ENCODE assay signal across 7 cellular contexts in genomic region chr14:23302290-23303225, GRCh38. TPM values are rescaled to one million over a fixed set of nuclear protein-coding genes. Genes with fewer than 3 reads are reported as not detected.
A peak's percentile ranks its signal among the peaks of the same experiment; 100 is the strongest.
DNase-seq lines count a peak whose midpoint lies in the region; ATAC-seq, FAIRE-seq and TF ChIP-seq lines count a peak whose summit lies in the region.

Gene PPP1R3E, minus strand, starts transcription at chr14:23302859. Its CDS starts 283 bp downstream, at chr14:23302576.

- FAIRE-seq in kidney (lab: Jason Lieb, UNC) = no peak

- peak within 1 kb of the TSS; percentile 96 for H2AFZ ChIP-seq in mammary epithelial cell (ENCODE audit: low read depth, low read length)

- in situ Hi-C loops in mammary epithelial cell (cut with MboI; ENCODE audit: low sequenced_read_pairs in 2 of 2) = loop anchor here in 1 of 2 donors (25.0 kb wide), 1 partner anchor 260 kb away; the partner anchor contains the start of genes AP1G2, THTPA and ZFHX2

- H3K27ac ChIP-seq in mammary epithelial cell (ENCODE audit: insufficient read depth, low read depth, low read length) (peak within 1 kb of the TSS; percentile 79), kidney (ENCODE audit: low read depth in 2 of 2, low read length in 2 of 2) (peak within 1 kb of the TSS; percentile 92 to 96)

- TF ChIP-seq CTCF in WI38 (IDR thresholded peaks at IDR 0.05; ENCODE audit: low read depth, low read length) (no peak), mammary epithelial cell (conservative IDR thresholded peaks at IDR 0.05 in 1 of 2, IDR thresholded peaks at IDR 0.05 in 1 of 2; ENCODE audit: extremely low read depth in 1 of 2, insufficient read depth in 1 of 2, low read depth in 1 of 2, low read length in 2 of 2) (no peak), kidney (IDR thresholded peaks at IDR 0.05; ENCODE audit: borderline replicate concordance, extremely low read depth, insufficient read depth) (no peak)

- H3K9ac ChIP-seq in mammary epithelial cell (ENCODE audit: insufficient read depth, low read length) = peak within 1 kb of the TSS; percentile 72
- peak within 1 kb of the TSS; percentile 77 for H3K9ac ChIP-seq in kidney (ENCODE audit: low read length in 2 of 2)

- dilution Hi-C loops in mammary epithelial cell (cut with HindIII; ENCODE audit: low sequenced_read_pairs) = loop anchor here (10.0 kb wide), 1 partner anchor 328 kb away; no protein-coding TSS in a partner anchor

- H4K20me1 ChIP-seq in mammary epithelial cell (ENCODE audit: insufficient read depth, low read length) = no peaks in the 10 kb centered on the region

- intact Hi-C loops in mammary epithelial cell (cut with micrococcal nuclease) = loop anchor here (5.0 to 10.0 kb wide), 2 partner anchors 235 to 328 kb away; no protein-coding TSS in a partner anchor
- intact Hi-C loops in kidney (cut with DNase I) = no loop called here

- H3K27me3 ChIP-seq in mammary epithelial cell (ENCODE audit: insufficient read depth, low read length) = no peaks in the 10 kb centered on the region

- H3K79me2 ChIP-seq in mammary epithelial cell (ENCODE audit: insufficient read depth, low read length) = peaks cover 13% of the 10 kb centered on the region

- ATAC-seq in GM18517 (IDR thresholded peaks at IDR 0.05; ENCODE audit: unreplicated experiment) (peak; percentile 29), HG02981 (IDR thresholded peaks at IDR 0.05; ENCODE audit: unreplicated experiment) (peak; percentile 27)

- DNase-seq in NCI-H2107 treated with DMSO at 0.1 percent for 48 hours (lab: John Stamatoyannopoulos, UW; ENCODE audit: unreplicated experiment) = peak; percentile 71
- peak; percentile 64 for DNase-seq in mammary epithelial cell
- DNase-seq in kidney = peak; percentile 94
- peak; percentile 96 for DNase-seq in stimulated activated CD4-positive, alpha-beta T cell treated with anti-CD3 and anti-CD28 coated beads, Interleukin-15, amount 100 ng/mL, for 24 hours

- CTCF ChIA-PET in mammary epithelial cell (lab: Charles Lee; ENCODE audit: low non-redundant PET) = interaction anchor here (0.9 kb wide), 1 partner anchor 251 kb away, joined by 3 read pairs; no protein-coding TSS in a partner anchor

- WGBS in mammary epithelial cell (ENCODE audit: low coverage, missing lambda C conversion rate) = 10% methylated on average over 19 of the region's 81 CpGs

- peak within 1 kb of the TSS; percentile 92 for H3K4me2 ChIP-seq in mammary epithelial cell (ENCODE audit: insufficient read depth, low read depth, low read length)

- H3K4me3 ChIP-seq in WI38 (ENCODE audit: low read depth, low read length) (peak within 1 kb of the TSS; percentile 68), mammary epithelial cell (replicated peaks in 1 of 3; ENCODE audit: insufficient read depth in 1 of 3, low read depth in 2 of 3, low read length in 3 of 3) (peak within 1 kb of the TSS; percentile 61 to 73 (median 72)), kidney (ENCODE audit: low read length in 2 of 2) (peak within 1 kb of the TSS; percentile 84 to 91)

- no peaks in the 10 kb centered on the region for H3K9me3 ChIP-seq in mammary epithelial cell (replicated peaks; ENCODE audit: insufficient read depth, low read length)
- H3K9me3 ChIP-seq in kidney (ENCODE audit: control insufficient read depth in 1 of 2, low read length in 2 of 2) = no peaks in the 10 kb centered on the region

- BruUV-seq in mammary epithelial cell (replicated peaks; lab: Mats Ljungman, UMichigan) = no TSS peak

- H3K36me3 ChIP-seq in mammary epithelial cell (ENCODE audit: insufficient read depth, low read length) (no peaks in the 10 kb centered on the region), kidney (ENCODE audit: control insufficient read depth in 1 of 2, insufficient read depth in 2 of 2, low read length in 2 of 2) (peaks cover 0 to 3% of the 10 kb centered on the region in 2 donors)

- H3K4me1 ChIP-seq in mammary epithelial cell (ENCODE audit: insufficient read depth, low read length) = peaks cover 44% of the 10 kb centered on the region
- peaks cover 18 to 23% of the 10 kb centered on the region in 2 donors for H3K4me1 ChIP-seq in kidney (ENCODE audit: control insufficient read depth in 1 of 2, insufficient read depth in 1 of 2, low read depth in 1 of 2, low read length in 2 of 2)

RNA-seq across cellular contexts. Expression of gene PPP1R3E, which starts in this region (rescaled TPM):
- total RNA-seq in mammary epithelial cell = 1 to 10 TPM; 3.7 to 5.3 TPM
- polyA plus RNA-seq in mammary epithelial cell = 2.9 TPM
- polyA minus RNA-seq in mammary epithelial cell = not detected
- 17.3 TPM for total RNA-seq in kidney
- 22.8 TPM for polyA plus RNA-seq in kidney (ENCODE audit: insufficient read depth, low read depth, low replicate concordance)

Comparison
In these comparisons a context has a peak if more than half of its experiments do, and no peak if none do; other contexts are left out.
1. Peak in every context shown above with its lines: DNase-seq, ATAC-seq, H3K4me3 ChIP-seq and H3K27ac ChIP-seq.